8 cellular contexts compared by ENCODE assay signal in genomic region chr18:12076424-12077140, GRCh38. TPM values are rescaled to one million over a fixed set of nuclear protein-coding genes. Genes with fewer than 3 reads are reported as not detected.
DNase-seq lines count a peak whose midpoint lies in the region; ATAC-seq, FAIRE-seq and TF ChIP-seq lines count a peak whose summit lies in the region.

No MANE protein-coding gene starts in this region.

- H3K27ac ChIP-seq in K562 (ENCODE audit: extremely low read depth, low read depth, low read length) (no peak overlapping the region), upper lobe of left lung (no peak overlapping the region), small intestine (ENCODE audit: low read depth in 1 of 2, low read length in 1 of 2) (no peak overlapping the region)

- no TSS peak for BruUV-seq in K562 (replicated peaks; lab: Mats Ljungman, UMichigan)

- intact Hi-C loops in K562 (cut with micrococcal nuclease) = no loop called here

- peak overlapping the region; percentile 43; the same call in 1 of the 2 replicates for H3K4me2 ChIP-seq in K562 (ENCODE audit: insufficient read depth, low read length)

- H3K4me3 ChIP-seq in HFF-Myc (replicated peaks; ENCODE audit: low read depth, low read length) (peak overlapping the region; percentile 8; the same call in 1 of the 2 replicates), K562 (peak overlapping the region; percentile 26; the same call in 1 of the 2 replicates), upper lobe of left lung (peak overlapping the region in 2 of 4 donors; percentile 21 to 39), small intestine (ENCODE audit: low read depth in 1 of 2, low read length in 2 of 2) (peak overlapping the region in 1 of 2 donors; percentile 44)

- H3K4me1 ChIP-seq in K562 (replicated peaks in 1 of 2; ENCODE audit: control insufficient read depth in 2 of 2, insufficient read depth in 2 of 2, low read length in 2 of 2) (peaks cover 0 to 7% of the 10 kb centered on the region in 2 experiments; a peak in 2 of 5 replicates), upper lobe of left lung (peaks cover 0 to 5% (median 0%) of the 10 kb centered on the region in 4 donors), small intestine (ENCODE audit: control insufficient read depth in 2 of 2, insufficient read depth in 1 of 2, low read depth in 1 of 2, low read length in 1 of 2) (no peaks in the 10 kb centered on the region)

- no peaks in the 10 kb centered on the region for H4K20me1 ChIP-seq in K562 (replicated peaks; ENCODE audit: control insufficient read depth, insufficient read depth, low read length)

- H3K9me3 ChIP-seq in K562 (replicated peaks; ENCODE audit: control insufficient read depth, insufficient read depth, low read depth, low read length) = no peaks in the 10 kb centered on the region
- H3K9me3 ChIP-seq in upper lobe of left lung = no peaks in the 10 kb centered on the region
- no peaks in the 10 kb centered on the region for H3K9me3 ChIP-seq in small intestine (ENCODE audit: control insufficient read depth, low read depth)

- H3K27me3 ChIP-seq in K562 (ENCODE audit: control insufficient read depth in 2 of 2, insufficient read depth in 2 of 2, low read length in 2 of 2) (peaks cover 7 to 12% of the 10 kb centered on the region in 2 experiments; a peak in 3 of 5 replicates), upper lobe of left lung (no peaks in the 10 kb centered on the region), small intestine (ENCODE audit: control insufficient read depth in 2 of 2, insufficient read depth in 2 of 2, low read length in 2 of 2) (no peaks in the 10 kb centered on the region)

- TF ChIP-seq EP300 in K562 (IDR thresholded peaks at IDR 0.05; ENCODE audit: low read length) = no peak
- no peak for TF ChIP-seq EP300 in upper lobe of left lung (IDR thresholded peaks at IDR 0.05)

- ATAC-seq in K562 = peak; percentile 98
- peak in 1 of 2 donors; percentile 82 for ATAC-seq in upper lobe of left lung (ENCODE audit: low FRiP score in 2 of 2)
- ATAC-seq in GM18870 (IDR thresholded peaks at IDR 0.05; ENCODE audit: unreplicated experiment) = no peak

- H2AFZ ChIP-seq in K562 (ENCODE audit: low read depth, low read length) = peak overlapping the region; percentile 51; the same call in 1 of the 2 replicates

- POLR2A ChIA-PET in K562 (lab: Yijun Ruan, JAX) = no interaction called here

- WGBS in K562 (ENCODE audit: insufficient coverage, low coverage, missing lambda C conversion rate) = 2% methylated on average over 24 of the region's 59 CpGs
- 27 to 50% methylated on average over 28 to 47 of the region's 59 CpGs for WGBS in upper lobe of left lung, 2 donors
- 29 to 41% (median 36%) methylated on average over 19 to 59 of the region's 59 CpGs for WGBS in small intestine, 3 donors

- peak; percentile 49 for DNase-seq in 8988T
- DNase-seq in HFF-Myc (ENCODE audit: extremely low read depth, low read depth) = no peak
- peak in 2 of 4 experiments; percentile 29 to 49 for DNase-seq in K562 (ENCODE audit: extremely low read depth in 1 of 4, low spot score in 3 of 4)
- DNase-seq in kidney tubule cell (ENCODE audit: low spot score) = peak; percentile 52
- DNase-seq in upper lobe of left lung = peak; percentile 21 to 88
- no peak for DNase-seq in small intestine
- DNase-seq in DMS114 treated with DMSO at 0.1 percent for 48 hours (lab: John Stamatoyannopoulos, UW; ENCODE audit: unreplicated experiment) = no peak

- CTCF ChIA-PET in K562 (lab: Yijun Ruan, JAX; ENCODE audit: low intra/inter-chr PET ratio) = no interaction called here

- no peaks in the 10 kb centered on the region for H3K79me2 ChIP-seq in K562 (ENCODE audit: control insufficient read depth, insufficient read depth, low read length)

- in situ Hi-C loops in K562 (cut with MboI) = no loop called here

- no peak for TF ChIP-seq RAD21 in K562 (CRISPR knock-in tag; conservative IDR thresholded peaks at IDR 0.05 in 1 of 2, IDR thresholded peaks at IDR 0.05 in 1 of 2)

- peak overlapping the region in 1 of 2 experiments; percentile 58; a peak in 1 of 4 replicates for H3K9ac ChIP-seq in K562 (ENCODE audit: insufficient read depth in 1 of 2, low read depth in 2 of 2, low read length in 2 of 2)

- no peaks in the 10 kb centered on the region for H3K9me1 ChIP-seq in K562 (ENCODE audit: control insufficient read depth, insufficient read depth, low read length)

- FAIRE-seq in K562 (lab: Jason Lieb, UNC) = no peak
- no peak for FAIRE-seq in small intestine (lab: Jason Lieb, UNC)

- no peak for TF ChIP-seq POLR2A in K562 (conservative IDR thresholded peaks at IDR 0.05)
- TF ChIP-seq POLR2A in upper lobe of left lung (IDR thresholded peaks at IDR 0.05) = no peak

- no peaks in the 10 kb centered on the region for H3K36me3 ChIP-seq in K562 (ENCODE audit: control insufficient read depth, insufficient read depth, low read length)
- H3K36me3 ChIP-seq in upper lobe of left lung = no peaks in the 10 kb centered on the region
- H3K36me3 ChIP-seq in small intestine (ENCODE audit: control insufficient read depth in 2 of 2, insufficient read depth in 2 of 2, low read length in 2 of 2) = no peaks in the 10 kb centered on the region

- no peak for TF ChIP-seq CTCF in HFF-Myc (IDR thresholded peaks at IDR 0.05; ENCODE audit: low read depth, low read length, missing control alignments)
- no peak for TF ChIP-seq CTCF in K562 (IDR thresholded peaks at IDR 0.05 in 2 of 3, conservative IDR thresholded peaks at IDR 0.05 in 1 of 3; ENCODE audit: insufficient read depth in 2 of 3, low read depth in 1 of 3, low read length in 3 of 3)
- no peak for TF ChIP-seq CTCF in upper lobe of left lung (IDR thresholded peaks at IDR 0.05)

TF ChIP-seq in K562, 482 proteins besides CTCF, POLR2A, EP300 and RAD21 (continues in another document):
- TF ChIP-seq MAZ (CRISPR knock-in tag; conservative IDR thresholded peaks at IDR 0.05 in 1 of 2, IDR thresholded peaks at IDR 0.05 in 1 of 2) (no peak), ZNF512 (tag; IDR thresholded peaks at IDR 0.05) (peak; percentile 58; the same call in 1 of the 2 replicates), ESRRA (IDR thresholded peaks at IDR 0.05; ENCODE audit: borderline replicate concordance, low read depth) (no peak), CCNT2 (IDR thresholded peaks at IDR 0.05; ENCODE audit: borderline replicate concordance, extremely low read depth, insufficient read length, low read depth, low read length) (no peak), E2F6 (IDR thresholded peaks at IDR 0.05; ENCODE audit: borderline replicate concordance in 1 of 2, extremely low read depth in 1 of 2, insufficient read depth in 1 of 2, insufficient read length in 1 of 2, low read depth in 1 of 2, low read length in 1 of 2, poor library complexity in 1 of 2, severe bottlenecking in 1 of 2) (peak in 1 of 2 experiments; percentile 47)

RNA-seq across cellular contexts. Expression of gene ANKRD62, which starts 17.1 kb away (rescaled TPM):
- total RNA-seq in K562 (2011; cell fraction: chromatin; rRNA removed; ENCODE audit: low replicate concordance) = 1.8 and 4.9 TPM in 2 replicates
- 1.0 and 2.2 TPM in 2 replicates for total RNA-seq in K562 (2011; cell fraction: nucleolus; rRNA removed)
- 1.9 and 2.1 TPM in 2 replicates for total RNA-seq in K562 (2011; cell fraction: nucleoplasm; rRNA removed)
- total RNA-seq in K562 (2014; rRNA removed) (0.33 and 0.45 TPM in 2 replicates), K562 (2014; rRNA removed; fragmentation: Illumina TruSeq; extraction: Trizol) (0.96 and 1.1 TPM in 2 replicates), K562 (2015; rRNA removed; fragmentation: Illumina TruSeq; extraction: Trizol) (0.83 and 1.1 TPM in 2 replicates), K562 (2021) (0.44 and 0.69 TPM in 2 replicates), upper lobe of left lung (1 to 10 TPM in 1 of 6 donors, under 1 TPM in 2, not detected in 3; 0.30 to 6.3 (median 0.40) TPM)
- polyA plus RNA-seq in K562 (2011; rRNA removed) (not detected in 2 replicates), K562 (2014; fragmentation: Illumina TruSeq; extraction: Trizol) (0.18 and 0.31 TPM in 2 replicates), K562 (2014; fragmentation: Nextera tagmentation; extraction: Ambion mirVana) (under 1 TPM; 0.28 to 0.48 TPM), K562 (2014; rRNA removed) (0.16 and 0.89 TPM in 2 replicates), small intestine (under 1 TPM in 1 of 3 donors, not detected in 2; 0.27 TPM)
- not detected in 2 replicates for polyA plus RNA-seq in K562 (2011; cell fraction: cytosol; rRNA removed)
- not detected in 2 replicates for polyA plus RNA-seq in K562 (2011; cell fraction: nucleus; rRNA removed)
- polyA plus RNA-seq in K562 (2012) = 0.19 and 0.25 TPM in 2 replicates
- not detected in 2 replicates for polyA minus RNA-seq in K562 (2011; rRNA and poly(A)+ RNA removed)
- polyA minus RNA-seq in K562 (2011; cell fraction: cytosol; rRNA and poly(A)+ RNA removed) = not detected in 2 replicates
- 0.11 and 0.13 TPM in 2 replicates for polyA minus RNA-seq in K562 (2011; cell fraction: nucleus; rRNA and poly(A)+ RNA removed)

Comparison
In these comparisons a context has a peak if more than half of its experiments do, and no peak if none do; other contexts are left out.
1. DNase-seq: peak in 8988T (single experiment), kidney tubule cell (single experiment) and upper lobe of left lung (2 of 2); none in HFF-Myc (single experiment), small intestine (single experiment) and DMS114 treated with DMSO at 0.1 percent for 48 hours (single experiment).